Comparison of ENCODE assay signal across 30 cellular contexts in genomic region chr1:48693180-48693579, GRCh38.
"Had no signal": no experiment of that assay in that cellular context is flagged by ENCODE, and none has a peak within 500 bp of the region (broad histone marks: within the 10 kb centered on the region; RNA-seq: fewer than 3 reads in every experiment).

No MANE protein-coding gene starts in this region.

- DNase-seq: activated CD4-positive, alpha-beta T cell treated with anti-CD3 and anti-CD28 coated beads, Interleukin-2, amount 50 U/mL, for 1 hour; activated CD8-positive, alpha-beta T cell treated with anti-CD3 and anti-CD28 coated beads for 36 hours; activated gamma-delta T cell treated with Interleukin-2 at 50 U/mL for 16 hours; activated naive CD4-positive, alpha-beta T cell treated with anti-CD3 and anti-CD28 coated beads, Interleukin-2, amount 50 U/mL, for 16 hours; activated T-cell treated with anti-CD3 and anti-CD28 coated beads, Interleukin-2, amount 50 U/mL, for 4 hours; amniotic stem cell; brain microvascular endothelial cell; dermis blood vessel endothelial cell; effector CD4-positive, alpha-beta T cell; esophagus squamous epithelium; glutamatergic neuron; midbrain; naive thymus-derived CD4-positive, alpha-beta T cell; occipital lobe; right cardiac atrium; spleen; stimulated activated naive CD4-positive, alpha-beta T cell; T1000; tibial artery had no signal

- H3K4me1 Mint-ChIP-seq: activated T-helper 17 cell treated with anti-CD3 and anti-CD28 coated beads, Interleukin-2, amount 50 U/mL, for 72 hours; central memory CD8-positive, alpha-beta T cell had no signal

- H3K36me3 Mint-ChIP-seq: naive thymus-derived CD4-positive, alpha-beta T cell; WTC11 had no signal

- H3K27me3 ChIP-seq: brain microvascular endothelial cell had no signal

- H3K4me3 Mint-ChIP-seq: activated CD8-positive, alpha-beta T cell treated with anti-CD3 and anti-CD28 coated beads for 36 hours; activated T-cell treated with anti-CD3 and anti-CD28 coated beads, Interleukin-2, amount 50 U/mL, for 4 hours; activated T-helper 17 cell treated with anti-CD3 and anti-CD28 coated beads, Interleukin-2, amount 50 U/mL, for 72 hours; central memory CD8-positive, alpha-beta T cell; naive thymus-derived CD4-positive, alpha-beta T cell; neural crest cell; T-helper 1 cell treated with Interleukin-12 subunit alpha and Interleukin-12 subunit beta and Interleukin-4 antibody, amounts not matched to agents 30 μg/mL and 1 μg/mL, for 36 hours; WTC11 had no signal

- H3K9me3 Mint-ChIP-seq: activated CD8-positive, alpha-beta T cell treated with anti-CD3 and anti-CD28 coated beads for 36 hours; activated T-cell treated with anti-CD3 and anti-CD28 coated beads, Interleukin-2, amount 50 U/mL, for 4 hours; activated T-helper 17 cell treated with anti-CD3 and anti-CD28 coated beads, Interleukin-2, amount 50 U/mL, for 72 hours; central memory CD8-positive, alpha-beta T cell; neural crest cell; T-helper 1 cell treated with Interleukin-12 subunit alpha and Interleukin-12 subunit beta and Interleukin-4 antibody, amounts not matched to agents 30 μg/mL and 1 μg/mL, for 36 hours; WTC11 had no signal

- H3K27ac Mint-ChIP-seq: activated CD8-positive, alpha-beta T cell treated with anti-CD3 and anti-CD28 coated beads for 36 hours; activated T-helper 17 cell treated with anti-CD3 and anti-CD28 coated beads, Interleukin-2, amount 50 U/mL, for 72 hours; naive thymus-derived CD4-positive, alpha-beta T cell; T-helper 1 cell treated with Interleukin-12 subunit alpha and Interleukin-12 subunit beta and Interleukin-4 antibody, amounts not matched to agents 30 μg/mL and 1 μg/mL, for 36 hours; WTC11 had no signal

- H3K36me3 ChIP-seq: brain microvascular endothelial cell, esophagus squamous epithelium, spleen, suprapubic skin, tibial artery had no signal

- FAIRE-seq: astrocyte, colon, frontal cortex, islet of Langerhans had no signal

- H3K9me3 ChIP-seq: esophagus squamous epithelium, spleen, suprapubic skin, tibial artery had no signal

- ATAC-seq: activated CD8-positive, alpha-beta T cell treated with anti-CD3 and anti-CD28 coated beads for 36 hours; activated T-cell treated with anti-CD3 and anti-CD28 coated beads, Interleukin-2, amount 50 U/mL, for 4 hours; activated T-helper 17 cell treated with anti-CD3 and anti-CD28 coated beads, Interleukin-2, amount 50 U/mL, for 72 hours; naive thymus-derived CD4-positive, alpha-beta T cell; right cardiac atrium; WTC11 had no signal

- H3K4me1 ChIP-seq: spleen, tibial artery had no signal

- H3K27ac ChIP-seq: brain microvascular endothelial cell, epithelial cell of prostate, esophagus squamous epithelium, spleen, suprapubic skin, tibial artery had no signal

- H3K4me3 ChIP-seq: esophagus squamous epithelium, spleen, suprapubic skin, tibial artery had no signal
